ENCODE assay signal across 10 cellular contexts in the genomic region with DNA sequence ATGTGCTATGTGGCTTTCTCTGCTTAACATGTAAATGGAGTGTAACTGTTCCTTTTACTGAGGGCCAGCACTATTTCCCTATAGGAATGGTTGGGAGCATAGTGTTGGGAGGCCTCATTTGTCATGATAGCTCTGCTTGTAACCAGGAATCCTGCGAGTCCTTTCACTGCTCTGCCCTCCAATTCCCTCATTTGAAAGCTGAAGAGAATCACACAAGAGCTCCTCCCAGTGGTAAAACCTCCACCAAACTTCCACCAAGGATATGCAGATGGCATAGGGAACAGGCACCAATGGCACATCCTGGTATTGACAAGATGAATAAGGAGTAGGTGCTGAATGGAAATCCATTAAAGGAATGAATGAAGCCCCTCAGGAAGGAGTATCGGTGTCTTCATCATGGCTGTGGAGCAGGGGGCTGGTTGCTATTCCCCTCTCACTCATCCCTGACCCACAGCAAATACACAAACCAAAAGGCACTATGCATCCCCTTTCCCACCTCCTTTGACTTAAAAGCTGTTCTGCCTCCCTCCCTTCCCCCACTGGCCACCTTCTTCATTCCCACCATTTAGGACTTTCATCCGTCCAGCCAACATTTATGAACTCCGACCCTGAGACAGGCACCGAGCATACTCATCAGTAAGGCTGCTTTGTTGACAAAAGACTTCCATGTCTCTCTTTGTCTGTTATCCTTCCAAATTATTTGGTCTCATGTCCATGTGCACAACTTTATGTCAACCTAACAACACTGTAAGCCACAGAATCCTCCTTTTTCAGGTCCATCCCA.
DNase-seq lines count a peak whose midpoint lies in the region; ATAC-seq and TF ChIP-seq lines count a peak whose summit lies in the region.
"Had no signal": no experiment of that assay in that cellular context is flagged by ENCODE, and none has a peak within 500 bp of the region (broad histone marks: within the 10 kb centered on the region; RNA-seq: fewer than 3 reads in every experiment).

No MANE protein-coding gene starts in this region.

- peak; percentile 13 for ATAC-seq in sciatic nerve
- no peak for ATAC-seq in GM18498 (IDR thresholded peaks at IDR 0.05; ENCODE audit: unreplicated experiment)

- H3K4me3 ChIP-seq in fibroblast of the aortic adventitia (ENCODE audit: low read depth, low read length), result no peak overlapping the region
- H3K4me3 ChIP-seq: suprapubic skin had no signal

- peak; percentile 28 for TF ChIP-seq CTCF in fibroblast of the aortic adventitia (IDR thresholded peaks at IDR 0.05; ENCODE audit: insufficient read depth, low read length)

- DNase-seq in NCI-H748 (lab: John Stamatoyannopoulos, UW; ENCODE audit: unreplicated experiment) (peak; percentile 37), NCI-H748 treated with DMSO at 0.1 percent for 48 hours (lab: John Stamatoyannopoulos, UW) (no peak), SW480 (ENCODE audit: low spot score) (peak; percentile 7), fibroblast of the aortic adventitia (ENCODE audit: low read depth) (peak; percentile 15), sciatic nerve (ENCODE audit: low spot score) (no peak)
- no peak for DNase-seq in stimulated activated CD4-positive, alpha-beta T cell treated with anti-CD3 and anti-CD28 coated beads, Interleukin-15, amount 100 ng/mL, for 24 hours
- no peak for DNase-seq in activated CD4-positive, alpha-beta T cell treated with anti-CD3 and anti-CD28 coated beads for 48 hours
- DNase-seq: activated naive CD4-positive, alpha-beta T cell treated with Interleukin-2 at 50 U/mL for 16 hours had no signal

- intact Hi-C loops in sciatic nerve (cut with DNase I), result no loop called here

Comparison
In these comparisons a context has a peak if more than half of its experiments do, and no peak if none do; other contexts are left out.
1. DNase-seq: peak in NCI-H748 (single experiment), SW480 (single experiment) and fibroblast of the aortic adventitia (single experiment); none in NCI-H748 treated with DMSO at 0.1 percent for 48 hours (single experiment), sciatic nerve (single experiment), stimulated activated CD4-positive, alpha-beta T cell treated with anti-CD3 and anti-CD28 coated beads, Interleukin-15, amount 100 ng/mL, for 24 hours (single experiment) and activated CD4-positive, alpha-beta T cell treated with anti-CD3 and anti-CD28 coated beads for 48 hours (single experiment).